9 cellular contexts compared by ENCODE assay signal in the genomic region with DNA sequence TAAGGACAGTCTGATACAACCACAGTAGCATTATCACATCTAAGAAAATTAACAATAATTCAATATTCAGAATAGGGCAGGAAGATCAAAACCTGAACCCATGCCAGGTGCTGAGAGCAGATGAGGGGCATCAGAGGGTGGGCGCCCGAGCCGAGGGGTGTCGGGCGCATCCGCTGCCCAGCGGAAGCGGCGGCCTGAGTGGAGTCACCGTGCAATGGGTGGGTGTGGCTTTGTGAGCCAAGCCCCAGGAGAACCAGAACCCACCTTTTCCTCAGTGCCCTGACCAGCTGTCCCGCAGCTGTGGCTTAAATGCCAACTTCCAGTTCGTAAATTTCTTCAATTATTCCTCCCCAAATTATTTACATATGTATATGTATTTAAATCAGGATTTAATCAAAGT. TPM values are rescaled to one million over a fixed set of nuclear protein-coding genes. Genes with fewer than 3 reads are reported as not detected.
DNase-seq lines count a peak whose midpoint lies in the region; ATAC-seq, FAIRE-seq and TF ChIP-seq lines count a peak whose summit lies in the region.
"Had no signal": no experiment of that assay in that cellular context is flagged by ENCODE, and none has a peak within 500 bp of the region (broad histone marks: within the 10 kb centered on the region; RNA-seq: fewer than 3 reads in every experiment).

No MANE protein-coding gene starts in this region.

- H3K27ac ChIP-seq in heart left ventricle (peak overlapping the region in 2 of 12 donors; percentile 30 to 46), coronary artery (no peak overlapping the region), muscle layer of duodenum (ENCODE audit: low read length) (no peak overlapping the region), vagina (no peak overlapping the region), small intestine (ENCODE audit: low read depth in 1 of 2, low read length in 1 of 2) (no peak overlapping the region)

- H3K27me3 ChIP-seq in heart left ventricle (no peaks in the 10 kb centered on the region), muscle layer of duodenum (ENCODE audit: low read depth, low read length) (no peaks in the 10 kb centered on the region), vagina (no peaks in the 10 kb centered on the region), small intestine (ENCODE audit: control insufficient read depth in 2 of 2, insufficient read depth in 2 of 2, low read length in 2 of 2) (no peaks in the 10 kb centered on the region)

- TF ChIP-seq CTCF in heart left ventricle (IDR thresholded peaks at IDR 0.05) = no peak
- no peak for TF ChIP-seq CTCF in coronary artery (IDR thresholded peaks at IDR 0.05)
- TF ChIP-seq CTCF in vagina (IDR thresholded peaks at IDR 0.05) = no peak

- H3K36me3 ChIP-seq in heart left ventricle (no peaks in the 10 kb centered on the region), muscle layer of duodenum (ENCODE audit: control insufficient read depth in 1 of 2, insufficient read depth in 2 of 2, low read length in 2 of 2) (no peaks in the 10 kb centered on the region), vagina (no peaks in the 10 kb centered on the region), small intestine (ENCODE audit: control insufficient read depth in 2 of 2, insufficient read depth in 2 of 2, low read length in 2 of 2) (no peaks in the 10 kb centered on the region)

- DNase-seq in heart left ventricle (peak in 1 of 5 donors; percentile 50), Right ventricle myocardium inferior (ENCODE audit: missing footprints) (no peak), coronary artery (ENCODE audit: low spot score) (no peak), vagina (ENCODE audit: extremely low spot score in 2 of 2) (no peak), small intestine (no peak)
- DNase-seq in effector CD4-positive, alpha-beta T cell = no peak
- DNase-seq: KBM-7 had no signal

- FAIRE-seq in small intestine (lab: Jason Lieb, UNC) = no peak

- no peak for TF ChIP-seq POLR2A in heart left ventricle (IDR thresholded peaks at IDR 0.05)
- TF ChIP-seq POLR2A in vagina (IDR thresholded peaks at IDR 0.05) = no peak

- intact Hi-C loops in heart left ventricle (cut with DNase I) = no loop called here
- intact Hi-C loops in Right ventricle myocardium inferior (cut with DNase I) = no loop called here
- intact Hi-C loops in vagina (cut with DNase I) = no loop called here

- no peaks in the 10 kb centered on the region for H3K9me3 ChIP-seq in heart left ventricle
- no peaks in the 10 kb centered on the region for H3K9me3 ChIP-seq in muscle layer of duodenum (ENCODE audit: control insufficient read depth in 1 of 2, low read length in 2 of 2)
- no peaks in the 10 kb centered on the region for H3K9me3 ChIP-seq in vagina
- H3K9me3 ChIP-seq in small intestine (ENCODE audit: control insufficient read depth, low read depth) = no peaks in the 10 kb centered on the region

- WGBS in heart left ventricle, 4 donors = 18 to 37% (median 32%) methylated on average over 12 of the region's 12 CpGs
- 26 to 43% (median 30%) methylated on average over 12 of the region's 12 CpGs for WGBS in small intestine, 3 donors

- ATAC-seq in heart left ventricle = no peak
- ATAC-seq in Right ventricle myocardium inferior = no peak
- ATAC-seq in HG02840 (IDR thresholded peaks at IDR 0.05; ENCODE audit: low FRiP score, unreplicated experiment) = no peak

- H3K4me1 ChIP-seq in heart left ventricle (peaks cover 0 to 38% (median 18%) of the 10 kb centered on the region in 12 donors), muscle layer of duodenum (ENCODE audit: control insufficient read depth in 1 of 2, insufficient read depth in 2 of 2, low read length in 2 of 2) (peaks cover 0 to 4% of the 10 kb centered on the region in 2 donors), vagina (peaks cover 13% of the 10 kb centered on the region), small intestine (ENCODE audit: control insufficient read depth in 2 of 2, insufficient read depth in 1 of 2, low read depth in 1 of 2, low read length in 1 of 2) (no peaks in the 10 kb centered on the region)

- H3K4me3 ChIP-seq in heart left ventricle = peak overlapping the region in 11 of 12 donors; percentile 28 to 56 (median 43)
- peak overlapping the region; percentile 66 for H3K4me3 ChIP-seq in coronary artery
- peak overlapping the region; percentile 60 to 62 for H3K4me3 ChIP-seq in muscle layer of duodenum (ENCODE audit: low read depth in 1 of 2, low read length in 2 of 2)
- peak overlapping the region; percentile 32 to 42 for H3K4me3 ChIP-seq in vagina
- peak overlapping the region in 1 of 2 donors; percentile 27 for H3K4me3 ChIP-seq in small intestine (ENCODE audit: low read depth in 1 of 2, low read length in 2 of 2)

RNA-seq across cellular contexts. Expression of a gene that starts 1.1 kb away (rescaled TPM):
- total RNA-seq in heart left ventricle (1 to 10 TPM in 8 of 9 donors, under 1 TPM in 1; 0.95 to 6.6 (median 2.8) TPM), Right ventricle myocardium inferior (2.2 TPM), vagina (12.3 TPM)
- polyA plus RNA-seq in heart left ventricle (1 to 10 TPM; 1.2 to 3.8 TPM), small intestine (1 to 10 TPM; 4.3 to 7.8 (median 7.2) TPM)

RNA-seq across cellular contexts. Expression of a gene that starts 29.6 kb away (rescaled TPM):
- total RNA-seq in heart left ventricle (1 to 10 TPM; 2.6 to 8.4 (median 4.1) TPM), Right ventricle myocardium inferior (5.2 TPM), vagina (10.3 TPM)
- polyA plus RNA-seq in heart left ventricle (1 to 10 TPM; 4.7 to 6.4 TPM), small intestine (100 to 1,000 TPM in 2 of 3 donors, 10 to 100 TPM in 1; 97.5 to 167 (median 159) TPM)

RNA-seq across cellular contexts. Expression of a gene that starts 38.7 kb away (rescaled TPM):
- total RNA-seq in heart left ventricle (10 to 100 TPM; 44.9 to 73.6 (median 61.2) TPM), Right ventricle myocardium inferior (62.3 TPM), vagina (44.4 TPM)
- polyA plus RNA-seq in heart left ventricle (10 to 100 TPM; 24.7 to 69.2 TPM), small intestine (10 to 100 TPM; 25.9 to 43.8 (median 28.4) TPM)
